1 cellular context compared by ENCODE assay signal in genomic region chr22:50074551-50075042, GRCh38.
TF ChIP-seq lines count a peak whose summit lies in the region.

No MANE protein-coding gene starts in this region.

TF ChIP-seq in WTC11, 78 proteins besides CTCF, POLR2A, EP300 and RAD21 (continued from another document):
- TF ChIP-seq AR (CRISPR knock-in tag; IDR thresholded peaks at IDR 0.05) (no peak), MLX (CRISPR knock-in tag; IDR thresholded peaks at IDR 0.05) (no peak), E2F5 (CRISPR knock-in tag; IDR thresholded peaks at IDR 0.05) (no peak), ZNF281 (CRISPR knock-in tag; IDR thresholded peaks at IDR 0.05) (no peak), IRF2 (CRISPR knock-in tag; IDR thresholded peaks at IDR 0.05; ENCODE audit: borderline replicate concordance, low read depth) (no peak), ZNF263 (CRISPR knock-in tag; IDR thresholded peaks at IDR 0.05; ENCODE audit: low read depth) (no peak)
